Comparison of ENCODE assay signal across 8 cellular contexts in the genomic region with DNA sequence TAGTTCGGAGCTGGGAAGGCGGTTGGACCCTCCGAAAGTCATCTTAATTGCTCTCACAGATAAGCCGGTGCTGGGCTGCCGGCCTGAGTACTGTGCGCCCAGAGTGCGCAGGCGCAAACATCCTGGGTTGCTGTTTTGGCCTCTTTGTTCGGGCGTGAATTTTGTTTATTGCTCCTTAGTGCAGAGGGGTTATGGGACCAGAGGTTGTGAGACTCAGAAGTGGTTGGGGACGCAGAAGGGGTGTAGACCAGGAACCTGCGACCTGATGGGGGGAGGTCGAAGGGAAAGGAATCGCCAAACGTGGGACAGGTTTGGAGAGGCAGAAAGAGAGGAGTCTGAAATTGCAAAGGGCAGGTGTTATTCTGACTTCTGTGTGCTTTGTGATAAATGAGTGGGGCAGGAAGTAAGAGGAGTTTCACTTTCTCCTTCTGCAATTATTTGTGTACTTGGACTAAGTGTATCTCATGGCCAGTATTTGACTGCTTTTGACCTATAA. TPM values are rescaled to one million over a fixed set of nuclear protein-coding genes. Genes with fewer than 3 reads are reported as not detected.
DNase-seq lines count a peak whose midpoint lies in the region; ATAC-seq and TF ChIP-seq lines count a peak whose summit lies in the region.

No MANE protein-coding gene starts in this region.

- H3K79me2 ChIP-seq in GM23338 (replicated peaks; ENCODE audit: insufficient read depth), result peaks cover 38% of the 10 kb centered on the region

- no peak for TF ChIP-seq CTCF in GM23338 (conservative IDR thresholded peaks at IDR 0.05; ENCODE audit: low read depth in 2 of 2)

- peak overlapping the region; percentile 76 for H3K4me2 ChIP-seq in GM23338

- peak overlapping the region; percentile 100 for H3K27ac Mint-ChIP-seq in GM23338

- H2AFZ ChIP-seq in GM23338, result peak overlapping the region; percentile 34; the same call in 1 of the 2 replicates

- H3K36me3 ChIP-seq in GM23338 (ENCODE audit: insufficient read depth) (no peaks in the 10 kb centered on the region; the same call in 1 of the 2 replicates), MG63 (no peaks in the 10 kb centered on the region)

- H3K27ac ChIP-seq in GM23338 (ENCODE audit: low read depth) (peak overlapping the region; percentile 96), layer of hippocampus (ENCODE audit: low read depth, low read length) (peak overlapping the region; percentile 97)

- DNase-seq in GM23338 (ENCODE audit: low spot score), result peak; percentile 97
- peak; percentile 33 for DNase-seq in MG63
- DNase-seq in T-helper 2 cell, result peak in 4 of 5 experiments; percentile 41 to 92 (median 60)
- DNase-seq in central memory CD4-positive, alpha-beta T cell, result peak; percentile 74
- peak; percentile 56 to 62 for DNase-seq in stimulated activated CD4-positive, alpha-beta T cell treated with anti-CD3 and anti-CD28 coated beads, Interleukin-2, amount 100 ng/mL, for 48 hours
- no peak for DNase-seq in HT-29 (ENCODE audit: low spot score)

- no peaks in the 10 kb centered on the region for H3K4me1 ChIP-seq in GM23338 (ENCODE audit: insufficient read depth)

- peaks cover 17% of the 10 kb centered on the region for H3K9me3 ChIP-seq in MG63

- H3K27me3 Mint-ChIP-seq in GM23338 (ENCODE audit: insufficient read depth, low read depth, poor library complexity), result peaks cover 12% of the 10 kb centered on the region

- no peaks in the 10 kb centered on the region for H3K9me2 ChIP-seq in GM23338 (ENCODE audit: insufficient read depth)

- peak overlapping the region; percentile 69 for H3K4me3 ChIP-seq in GM08714 (ENCODE audit: low read length)
- peak overlapping the region; percentile 73 for H3K4me3 ChIP-seq in GM23338
- peak overlapping the region; percentile 43 for H3K4me3 ChIP-seq in MG63

- H3K4me1 Mint-ChIP-seq in GM23338, result peaks cover 9% of the 10 kb centered on the region; the same call in 2 of the 3 replicates

- peak; percentile 92 for ATAC-seq in GM23338

- peak overlapping the region; percentile 89 for H3K4me3 Mint-ChIP-seq in GM23338

- H3K27me3 ChIP-seq in GM23338 (ENCODE audit: insufficient read depth), result no peaks in the 10 kb centered on the region
- no peaks in the 10 kb centered on the region for H3K27me3 ChIP-seq in MG63
- no peaks in the 10 kb centered on the region for H3K27me3 ChIP-seq in layer of hippocampus (ENCODE audit: control insufficient read depth, insufficient read depth, low read length)

- no peaks in the 10 kb centered on the region for H3F3A ChIP-seq in GM23338 (replicated peaks; ENCODE audit: low read depth)

- peaks cover 44% of the 10 kb centered on the region for H3K9me3 Mint-ChIP-seq in GM23338

- H3K36me3 Mint-ChIP-seq in GM23338 (ENCODE audit: low read depth), result peaks cover 38% of the 10 kb centered on the region

- H4K20me1 ChIP-seq in GM23338 (replicated peaks; ENCODE audit: insufficient read depth), result 0 out of 2 replicates have a peak, but pooled peaks cover 2% of the 10 kb centered on the region

TF ChIP-seq in GM23338, 12 proteins besides CTCF, POLR2A, EP300 and RAD21:
- TF ChIP-seq POLR2AphosphoS5 (IDR thresholded peaks at IDR 0.05; ENCODE audit: low read depth) (no peak), STAT1 (IDR thresholded peaks at IDR 0.05; ENCODE audit: unreplicated experiment) (no peak), JUNB (IDR thresholded peaks at IDR 0.05; ENCODE audit: unreplicated experiment) (no peak), CREB1 (CRISPR knock-in tag; IDR thresholded peaks at IDR 0.05; ENCODE audit: low read depth) (no peak), ZNF331 (CRISPR knock-in tag; IDR thresholded peaks at IDR 0.05; ENCODE audit: low read depth) (no peak), ZNF462 (CRISPR knock-in tag; IDR thresholded peaks at IDR 0.05) (no peak)

RNA-seq across cellular contexts. Expression of gene ZNF566, which starts 0.6 kb away (rescaled TPM):
- total RNA-seq in GM23338 (2014; rRNA removed; shearing (Covaris generic)), result 18.0 and 22.8 TPM in 2 replicates
- polyA plus RNA-seq in GM23338 (2016; fragmentation: Nextera tagmentation; extraction: Ambion mirVana), result 8.5 and 11.9 TPM in 2 replicates
- 1.8 TPM in 1 of 2 replicates, not detected in the other for total RNA-seq in MG63 (2014; rRNA removed; shearing (Covaris generic); ENCODE audit: low replicate concordance)
- 0.05 and 0.16 TPM in 2 replicates for total RNA-seq in HT-29 (2014; rRNA removed; shearing (Covaris generic))

RNA-seq across cellular contexts. Expression of gene ZNF260, which starts 38.1 kb away (rescaled TPM):
- 32.6 and 35.9 TPM in 2 replicates for total RNA-seq in GM23338 (2014; rRNA removed; shearing (Covaris generic))
- 19.4 and 26.8 TPM in 2 replicates for polyA plus RNA-seq in GM23338 (2016; fragmentation: Nextera tagmentation; extraction: Ambion mirVana)
- 2.2 and 4.1 TPM in 2 replicates for total RNA-seq in MG63 (2014; rRNA removed; shearing (Covaris generic); ENCODE audit: low replicate concordance)
- 0.13 and 0.31 TPM in 2 replicates for total RNA-seq in HT-29 (2014; rRNA removed; shearing (Covaris generic))
